ENCODE assay signal across 11 cellular contexts in the genomic region with DNA sequence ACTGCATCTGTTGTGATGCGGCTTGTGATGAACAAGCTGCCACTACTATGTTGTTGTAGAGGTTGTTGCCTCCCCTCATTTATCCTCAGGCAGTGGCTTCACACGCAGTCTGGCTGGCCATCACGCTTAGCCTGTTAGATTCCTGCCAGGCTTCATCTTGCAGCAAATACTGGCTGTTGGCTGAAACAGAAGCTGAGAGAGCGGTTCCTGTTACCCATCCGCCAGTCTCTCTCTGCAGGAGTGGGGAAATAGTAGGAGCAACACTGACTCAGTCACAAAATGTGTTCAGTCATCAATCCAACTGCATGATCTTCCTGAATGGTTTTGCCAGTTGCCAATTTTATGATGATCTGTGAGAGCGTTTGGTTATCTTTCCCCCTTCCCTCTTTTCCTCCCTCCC.
"Had no signal": no experiment of that assay in that cellular context is flagged by ENCODE, and none has a peak within 500 bp of the region (broad histone marks: within the 10 kb centered on the region; RNA-seq: fewer than 3 reads in every experiment).

No MANE protein-coding gene starts in this region.

- H3K27ac Mint-ChIP-seq: activated CD8-positive, alpha-beta memory T cell treated with anti-CD3 and anti-CD28 coated beads, Interleukin-2, amount 10 ng/mL, durations not matched to agents 7 days and 5 days; activated naive CD4-positive, alpha-beta T cell treated with anti-CD3 and anti-CD28 coated beads, Interleukin-2, amount 50 U/mL, for 72 hours; activated T-cell treated with anti-CD3 and anti-CD28 coated beads, Interleukin-2, amount 50 U/mL, for 24 hours had no signal

- ATAC-seq: activated CD4-positive, CD25-positive, alpha-beta regulatory T cell treated with anti-CD3 and anti-CD28 coated beads, Interleukin-2, amount 50 U/mL, for 24 hours; activated CD8-positive, alpha-beta memory T cell treated with anti-CD3 and anti-CD28 coated beads, Interleukin-2, amount 10 ng/mL, durations not matched to agents 7 days and 5 days; activated naive CD4-positive, alpha-beta T cell treated with anti-CD3 and anti-CD28 coated beads, Interleukin-2, amount 50 U/mL, for 72 hours had no signal

- DNase-seq: activated CD4-positive, alpha-beta T cell treated with anti-CD3 and anti-CD28 coated beads, Interleukin-2, amount 50 U/mL, for 4 hours; activated CD8-positive, alpha-beta memory T cell treated with anti-CD3 and anti-CD28 coated beads, Interleukin-2, amount 10 ng/mL, durations not matched to agents 7 days and 5 days; activated effector memory CD4-positive, alpha-beta T cell treated with anti-CD3 and anti-CD28 coated beads, Interleukin-2, amount 50 U/mL, for 16 hours; activated T-cell treated with anti-CD3 and anti-CD28 coated beads, Interleukin-2, amount 50 U/mL, for 24 hours; brain microvascular endothelial cell; effector memory CD4-positive, alpha-beta T cell; midbrain; stimulated activated CD4-positive, alpha-beta T cell treated with anti-CD3 and anti-CD28 coated beads, Interleukin-4, amount 100 ng/mL, for 4 hours; stomach had no signal

- H3K9me3 Mint-ChIP-seq: activated T-cell treated with anti-CD3 and anti-CD28 coated beads, Interleukin-2, amount 50 U/mL, for 24 hours had no signal

- H3K27me3 Mint-ChIP-seq: activated CD8-positive, alpha-beta memory T cell treated with anti-CD3 and anti-CD28 coated beads, Interleukin-2, amount 10 ng/mL, durations not matched to agents 7 days and 5 days; activated T-cell treated with anti-CD3 and anti-CD28 coated beads, Interleukin-2, amount 50 U/mL, for 24 hours had no signal

- H3K4me3 Mint-ChIP-seq: activated CD8-positive, alpha-beta memory T cell treated with anti-CD3 and anti-CD28 coated beads, Interleukin-2, amount 10 ng/mL, durations not matched to agents 7 days and 5 days; activated T-cell treated with anti-CD3 and anti-CD28 coated beads, Interleukin-2, amount 50 U/mL, for 24 hours had no signal

- H3K36me3 Mint-ChIP-seq: activated CD8-positive, alpha-beta memory T cell treated with anti-CD3 and anti-CD28 coated beads, Interleukin-2, amount 10 ng/mL, durations not matched to agents 7 days and 5 days; activated naive CD4-positive, alpha-beta T cell treated with anti-CD3 and anti-CD28 coated beads, Interleukin-2, amount 50 U/mL, for 72 hours had no signal

- H3K4me1 Mint-ChIP-seq: activated CD8-positive, alpha-beta memory T cell treated with anti-CD3 and anti-CD28 coated beads, Interleukin-2, amount 10 ng/mL, durations not matched to agents 7 days and 5 days had no signal
